ENCODE assay signal across 8 cellular contexts in genomic region chr10:31926765-31927596, GRCh38. TPM values are rescaled to one million over a fixed set of nuclear protein-coding genes. Genes with fewer than 3 reads are reported as not detected.
DNase-seq lines count a peak whose midpoint lies in the region; ATAC-seq and TF ChIP-seq lines count a peak whose summit lies in the region.

No MANE protein-coding gene starts in this region.

- in situ Hi-C loops in astrocyte of the spinal cord (cut with HindIII; ENCODE audit: low sequenced_read_pairs), result no loop called here

- peak; percentile 4 for DNase-seq in Ammon's horn (ENCODE audit: low spot score)
- no peak for DNase-seq in HFFc6
- DNase-seq in astrocyte of the spinal cord (ENCODE audit: low read depth, low spot score), result no peak
- DNase-seq in lung (ENCODE audit: low spot score), result no peak
- no peak for DNase-seq in uterus
- no peak for DNase-seq in NCI-H345 treated with DMSO at 0.1 percent for 48 hours (lab: John Stamatoyannopoulos, UW; ENCODE audit: unreplicated experiment)
- no peak for DNase-seq in NOMO-1 treated with DMSO at 0.1 percent for 48 hours (lab: John Stamatoyannopoulos, UW; ENCODE audit: unreplicated experiment)

- peak overlapping the region; percentile 86 for H3K4me3 ChIP-seq in astrocyte of the spinal cord (ENCODE audit: low read depth, low read length)
- H3K4me3 ChIP-seq in lung, result peak overlapping the region; percentile 71
- peak overlapping the region; percentile 75 to 94 for H3K4me3 ChIP-seq in uterus

- no peaks in the 10 kb centered on the region for H3K9me3 Mint-ChIP-seq in HFFc6

- H3K27me3 Mint-ChIP-seq in HFFc6 (ENCODE audit: insufficient read depth), result no peaks in the 10 kb centered on the region; the same call in 1 of the 2 replicates

- ATAC-seq in lung (ENCODE audit: insufficient read depth, low FRiP score), result no peak
- ATAC-seq in HG03159 (IDR thresholded peaks at IDR 0.05; ENCODE audit: unreplicated experiment), result no peak

- intact Hi-C loops in uterus (cut with DNase I; ENCODE audit: low total_unique reads), result no loop called here

- H3K27ac Mint-ChIP-seq in HFFc6, result peak overlapping the region; percentile 79

- WGBS in lung, 2 donors, result 25 to 48% methylated on average over 22 of the region's 22 CpGs

- no peaks in the 10 kb centered on the region for H3K36me3 Mint-ChIP-seq in HFFc6 (ENCODE audit: low read depth)

- H3K4me3 Mint-ChIP-seq in HFFc6, result peak overlapping the region; percentile 92

- H3K9me3 ChIP-seq in lung (ENCODE audit: control insufficient read depth in 2 of 2, insufficient read depth in 1 of 2, low read length in 1 of 2) (no peaks in the 10 kb centered on the region), uterus (no peaks in the 10 kb centered on the region)

- TF ChIP-seq POLR2A in uterus (IDR thresholded peaks at IDR 0.05), result no peak

- H3K27me3 ChIP-seq in lung (ENCODE audit: control insufficient read depth, insufficient read depth) (no peaks in the 10 kb centered on the region), uterus (no peaks in the 10 kb centered on the region)

- H3K4me1 ChIP-seq in lung (ENCODE audit: control insufficient read depth in 2 of 2, insufficient read depth in 2 of 2, low read length in 2 of 2) (peaks cover 0 to 2% of the 10 kb centered on the region in 2 donors), uterus (no peaks in the 10 kb centered on the region)

- H3K36me3 ChIP-seq in lung (ENCODE audit: control insufficient read depth in 2 of 2, insufficient read depth in 2 of 2, low read length in 2 of 2) (no peaks in the 10 kb centered on the region), uterus (no peaks in the 10 kb centered on the region)

- H3K27ac ChIP-seq in lung (ENCODE audit: low read depth in 1 of 2, low read length in 1 of 2) (no peak overlapping the region), uterus (peak overlapping the region; percentile 93 to 96)

- TF ChIP-seq CTCF in HFFc6 (IDR thresholded peaks at IDR 0.05) (no peak), astrocyte of the spinal cord (IDR thresholded peaks at IDR 0.05; ENCODE audit: low read depth, low read length) (no peak), lung (IDR thresholded peaks at IDR 0.05; ENCODE audit: control extremely low read depth, extremely low read depth) (no peak), uterus (IDR thresholded peaks at IDR 0.05) (no peak)

- peaks cover 57% of the 10 kb centered on the region for H3K4me1 Mint-ChIP-seq in HFFc6 (ENCODE audit: low read depth)

RNA-seq across cellular contexts. Expression of gene ARHGAP12, which starts 1.6 kb away (rescaled TPM):
- total RNA-seq in HFFc6 (2021; fragmentation: NEBNext Ultra II Directional; extraction: Animal tissue kit (Norgen Biotek cat#: 25700)), result 10 to 100 TPM; 16.0 to 18.9 (median 17.9) TPM
- total RNA-seq in lung (10 to 100 TPM; 23.1 to 66.0 TPM), uterus (10 to 100 TPM; 37.7 to 82.5 (median 57.3) TPM)
- 10 to 100 TPM in 1 of 2 donors, 1 to 10 TPM in 1; 8.6 to 31.0 TPM for polyA plus RNA-seq in lung

Comparison
In these comparisons a context has a peak if more than half of its experiments do, and no peak if none do; other contexts are left out.
1. H3K27ac ChIP-seq: peak in uterus (2 of 2); none in lung (0 of 2).
2. Peak in every context shown above with its lines, with median percentiles within 50 percentile points of each other: H3K4me3 ChIP-seq.